In genomic region chr2:239477606-239478005, GRCh38 we compare ENCODE assay signal across 25 cellular contexts.
"Had no signal": no experiment of that assay in that cellular context is flagged by ENCODE, and none has a peak within 500 bp of the region (broad histone marks: within the 10 kb centered on the region; RNA-seq: fewer than 3 reads in every experiment).

No MANE protein-coding gene starts in this region.

- H3K36me3 Mint-ChIP-seq: naive thymus-derived CD8-positive, alpha-beta T cell; type B pancreatic cell had no signal

- H3K27ac ChIP-seq: heart left ventricle, lower lobe of right lung, neutrophil, ovary, skin epidermis, tibial nerve, uterus had no signal

- H3K4me1 Mint-ChIP-seq: immature natural killer cell; stimulated activated naive CD8-positive, alpha-beta T cell treated with anti-CD3 and anti-CD28 coated beads, Interleukin-15, amount 100 ng/mL, for 72 hours had no signal

- H3K9me3 Mint-ChIP-seq: immature natural killer cell; naive thymus-derived CD8-positive, alpha-beta T cell; neural crest cell; stimulated activated effector memory CD8-positive, alpha-beta T cell treated with anti-CD3 and anti-CD28 coated beads, Interleukin-12 subunit alpha, Interleukin-12 subunit beta, amount 100 ng/mL, for 72 hours; stimulated activated naive CD8-positive, alpha-beta T cell treated with anti-CD3 and anti-CD28 coated beads, Interleukin-15, amount 100 ng/mL, for 72 hours; type B pancreatic cell had no signal

- H3K9me3 ChIP-seq: heart left ventricle, lower lobe of right lung, neutrophil, ovary, tibial nerve, uterus had no signal

- H3K4me3 ChIP-seq: heart left ventricle, lower lobe of right lung, ovary, skin epidermis, tibial nerve, uterus had no signal

- H3K27me3 ChIP-seq: heart left ventricle, ovary, tibial nerve, uterus had no signal

- H3K4me3 Mint-ChIP-seq: immature natural killer cell; naive thymus-derived CD8-positive, alpha-beta T cell; nephron; neural crest cell; stimulated activated effector memory CD8-positive, alpha-beta T cell treated with anti-CD3 and anti-CD28 coated beads, Interleukin-12 subunit alpha, Interleukin-12 subunit beta, amount 100 ng/mL, for 72 hours; stimulated activated naive CD8-positive, alpha-beta T cell treated with anti-CD3 and anti-CD28 coated beads, Interleukin-15, amount 100 ng/mL, for 72 hours; type B pancreatic cell had no signal

- ATAC-seq: heart left ventricle; left lobe of liver; lower lobe of right lung; naive thymus-derived CD8-positive, alpha-beta T cell; right cardiac atrium; sciatic nerve; stimulated activated effector memory CD8-positive, alpha-beta T cell treated with anti-CD3 and anti-CD28 coated beads, Interleukin-12 subunit alpha, Interleukin-12 subunit beta, amount 100 ng/mL, for 72 hours; stimulated activated naive CD8-positive, alpha-beta T cell treated with anti-CD3 and anti-CD28 coated beads, Interleukin-15, amount 100 ng/mL, for 72 hours had no signal

- H3K27me3 Mint-ChIP-seq: stimulated activated naive CD8-positive, alpha-beta T cell treated with anti-CD3 and anti-CD28 coated beads, Interleukin-15, amount 100 ng/mL, for 72 hours had no signal

- DNase-seq: heart left ventricle; hypothalamus; immature natural killer cell; lower lobe of right lung; mammary epithelial cell; mesenchymal stem cell; occipital lobe; ovary; stimulated activated CD4-positive, alpha-beta T cell treated with anti-CD3 and anti-CD28 coated beads, Interleukin-4, amount 100 ng/mL, for 24 hours; stimulated activated naive CD4-positive, alpha-beta T cell; stimulated activated naive CD8-positive, alpha-beta T cell treated with anti-CD3 and anti-CD28 coated beads, Interleukin-15, amount 100 ng/mL, for 72 hours; substantia nigra; uterus had no signal

- H3K27ac Mint-ChIP-seq: immature natural killer cell; naive thymus-derived CD8-positive, alpha-beta T cell; nephron; progenitor cell of endocrine pancreas; stimulated activated effector memory CD8-positive, alpha-beta T cell treated with anti-CD3 and anti-CD28 coated beads, Interleukin-12 subunit alpha, Interleukin-12 subunit beta, amount 100 ng/mL, for 72 hours; stimulated activated naive CD8-positive, alpha-beta T cell treated with anti-CD3 and anti-CD28 coated beads, Interleukin-15, amount 100 ng/mL, for 72 hours; type B pancreatic cell had no signal

- H3K36me3 ChIP-seq: heart left ventricle, lower lobe of right lung, neutrophil, ovary, tibial nerve, uterus had no signal

- H3K4me1 ChIP-seq: heart left ventricle, lower lobe of right lung, tibial nerve, uterus had no signal
